ENCODE assay signal across 19 cellular contexts in the genomic region with DNA sequence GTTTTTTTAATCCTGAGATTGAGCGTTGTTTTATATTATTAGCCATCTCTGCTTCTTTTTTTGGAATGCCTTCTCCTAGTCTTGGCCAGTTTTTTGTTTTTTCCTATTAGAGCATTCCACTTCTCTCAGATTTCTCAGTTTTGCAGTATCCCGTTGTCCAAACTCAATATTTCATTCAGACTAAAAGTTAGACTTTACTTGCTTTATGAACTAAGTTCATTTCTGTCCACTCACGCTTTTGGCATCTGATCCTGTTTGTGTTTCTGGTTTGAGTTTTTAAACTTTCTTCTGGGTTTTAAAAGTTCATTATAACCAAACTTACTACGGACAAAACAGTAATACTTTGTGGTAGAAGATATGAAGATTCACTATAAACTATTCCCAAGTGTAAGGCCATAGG.
DNase-seq lines count a peak whose midpoint lies in the region; ATAC-seq and TF ChIP-seq lines count a peak whose summit lies in the region.
"Had no signal": no experiment of that assay in that cellular context is flagged by ENCODE, and none has a peak within 500 bp of the region (broad histone marks: within the 10 kb centered on the region; RNA-seq: fewer than 3 reads in every experiment).

No MANE protein-coding gene starts in this region.

- TF ChIP-seq POLR2A in heart left ventricle (IDR thresholded peaks at IDR 0.05) (no peak), transverse colon (IDR thresholded peaks at IDR 0.05) (no peak)

- no peaks in the 10 kb centered on the region for H3K27me3 ChIP-seq in heart left ventricle
- H3K27me3 ChIP-seq in transverse colon, result no peaks in the 10 kb centered on the region
- H3K27me3 ChIP-seq: brain microvascular endothelial cell, right lobe of liver, SJSA1 had no signal

- H3K4me3 ChIP-seq in heart left ventricle, result peak overlapping the region in 3 of 12 donors; percentile 32 to 46 (median 33)
- no peak overlapping the region for H3K4me3 ChIP-seq in transverse colon
- H3K4me3 ChIP-seq: BLaER1, SJSA1 had no signal

- 58 to 66% (median 61%) methylated on average over 4 of the region's 4 CpGs for WGBS in heart left ventricle, 4 donors
- 60 to 68% methylated on average over 4 of the region's 4 CpGs for WGBS in transverse colon (ENCODE audit: low coverage in 1 of 2), 2 donors

- peak overlapping the region; percentile 53 to 92 (median 82) for H3K27ac ChIP-seq in heart left ventricle
- H3K27ac ChIP-seq in transverse colon, result peak overlapping the region in 3 of 4 donors; percentile 34 to 70 (median 37)
- H3K27ac ChIP-seq: BLaER1, SJSA1 had no signal

- H3K36me3 ChIP-seq in heart left ventricle (no peaks in the 10 kb centered on the region), transverse colon (no peaks in the 10 kb centered on the region)
- H3K36me3 ChIP-seq: BLaER1, brain microvascular endothelial cell, right lobe of liver, SJSA1 had no signal

- TF ChIP-seq CTCF in heart left ventricle (IDR thresholded peaks at IDR 0.05), result no peak
- TF ChIP-seq CTCF in transverse colon (IDR thresholded peaks at IDR 0.05), result no peak

- no peaks in the 10 kb centered on the region for H3K9me3 ChIP-seq in heart left ventricle
- H3K9me3 ChIP-seq in transverse colon, result no peaks in the 10 kb centered on the region
- H3K9me3 ChIP-seq: BLaER1, right lobe of liver, SJSA1 had no signal

- ATAC-seq in heart left ventricle, result no peak
- ATAC-seq in Right ventricle myocardium superior (ENCODE audit: poor library complexity), result no peak
- peak; percentile 39 for ATAC-seq in sciatic nerve
- ATAC-seq in left colon, result no peak
- ATAC-seq: activated naive CD4-positive, alpha-beta T cell treated with anti-CD3 and anti-CD28 coated beads, Interleukin-2, amount 50 U/mL, for 72 hours; activated T-cell treated with anti-CD3 and anti-CD28 coated beads, Interleukin-2, amount 50 U/mL, for 72 hours had no signal

- no peak for DNase-seq in heart left ventricle
- no peak for DNase-seq in Right ventricle myocardium superior
- DNase-seq in fibroblast of gingiva (ENCODE audit: low read depth), result peak; percentile 1
- no peak for DNase-seq in sciatic nerve (ENCODE audit: low spot score)
- no peak for DNase-seq in transverse colon
- no peak for DNase-seq in left colon
- DNase-seq in NCI-H1105 treated with DMSO at 0.1 percent for 48 hours (lab: John Stamatoyannopoulos, UW), result no peak
- DNase-seq in NCI-H345 (lab: John Stamatoyannopoulos, UW), result no peak
- DNase-seq: activated B cell treated with CpG ODN at 0.5 μM for 24 hours; activated T-cell treated with anti-CD3 and anti-CD28 coated beads, Interleukin-2, amount 50 U/mL, for 72 hours; brain microvascular endothelial cell; Calu3; NCI-H526; occipital lobe; right lobe of liver; stimulated activated CD4-positive, alpha-beta T cell treated with anti-CD3 and anti-CD28 coated beads, Interleukin-2, amount 100 ng/mL, for 48 hours had no signal

- in situ Hi-C loops in transverse colon (cut with MboI; ENCODE audit: low pct_ligation_motif_present in 1 of 4, low pct_unique_long_range_greater_than_20kb in 1 of 4, low sequenced_read_pairs in 3 of 4), result no loop called here

- H3K4me1 ChIP-seq in heart left ventricle (peaks cover 0 to 46% (median 31%) of the 10 kb centered on the region in 12 donors), transverse colon (peaks cover 0 to 7% (median 0%) of the 10 kb centered on the region in 4 donors)
- H3K4me1 ChIP-seq: SJSA1 had no signal

- no peak for TF ChIP-seq EP300 in transverse colon (IDR thresholded peaks at IDR 0.05; ENCODE audit: low read depth)

- intact Hi-C loops in heart left ventricle (cut with DNase I), result loop anchor here in 4 of 10 donors (5.0 to 10.0 kb wide), 4 partner anchors 113 to 787 kb away; a partner anchor contains a TSS
- intact Hi-C loops in Right ventricle myocardium superior (cut with DNase I), result no loop called here
- intact Hi-C loops in sciatic nerve (cut with DNase I), result no loop called here
- intact Hi-C loops in transverse colon (cut with DNase I; ENCODE audit: low total_unique reads), result no loop called here
- intact Hi-C loops in left colon (cut with DNase I, micrococcal nuclease), result no loop called here
